ENCODE assay signal across 8 cellular contexts in the genomic region with DNA sequence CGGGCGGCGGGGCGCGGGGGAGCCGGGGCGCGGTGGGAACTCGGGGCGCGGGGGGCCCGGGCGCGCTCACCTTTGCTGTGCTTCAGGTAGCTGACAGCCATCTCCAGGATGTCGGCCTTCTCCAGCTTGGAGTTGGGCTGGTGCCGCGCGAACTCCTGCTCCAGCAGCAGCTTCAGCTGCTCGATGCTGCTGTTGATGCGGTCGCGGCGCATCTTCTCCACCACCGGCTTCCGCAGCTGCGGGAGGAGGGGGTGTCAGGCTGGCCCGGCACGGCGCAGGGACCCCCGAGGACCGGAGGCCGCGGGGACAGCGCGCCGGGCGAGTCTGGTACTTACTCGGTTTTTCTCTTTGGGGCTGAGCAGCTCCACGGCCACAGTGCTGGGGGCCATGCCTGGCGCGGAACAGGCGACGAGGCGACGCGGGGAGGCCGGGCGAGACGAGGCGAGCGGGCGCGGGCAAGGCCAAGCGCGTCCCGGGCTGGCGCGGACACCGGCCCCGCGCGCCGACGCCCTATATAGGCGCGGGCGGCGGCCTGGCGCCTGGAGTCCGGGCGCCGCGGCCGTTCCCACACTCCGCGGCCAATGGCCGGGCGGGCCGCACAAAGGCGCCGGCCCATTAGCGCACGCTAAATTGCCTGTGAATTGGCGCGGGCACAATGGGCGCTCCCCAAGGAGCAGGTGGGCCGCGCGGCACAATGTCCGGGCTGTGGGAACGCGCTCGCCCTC. TPM values are rescaled to one million over a fixed set of nuclear protein-coding genes. Genes with fewer than 3 reads are reported as not detected.
A peak's percentile ranks its signal among the peaks of the same experiment; 100 is the strongest.
DNase-seq lines count a peak whose midpoint lies in the region; ATAC-seq and TF ChIP-seq lines count a peak whose summit lies in the region.

A gene with protein sequence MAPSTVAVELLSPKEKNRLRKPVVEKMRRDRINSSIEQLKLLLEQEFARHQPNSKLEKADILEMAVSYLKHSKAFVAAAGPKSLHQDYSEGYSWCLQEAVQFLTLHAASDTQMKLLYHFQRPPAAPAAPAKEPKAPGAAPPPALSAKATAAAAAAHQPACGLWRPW (minus strand): TSS at position 488 of the 725 bp plus-strand sequence. CDS start 99 bp downstream, at position 389.

- H3K9me2 ChIP-seq in SK-N-SH: no peaks in the 10 kb centered on the region

- H3K4me3 ChIP-seq in SK-N-SH (ENCODE audit: low read depth in 2 of 2, low read length in 1 of 2) (peak within 1 kb of the TSS in 1 of 2 experiments; percentile 12; a peak in 1 of 4 replicates), iPS DF 6.9 (ENCODE audit: low read length) (peak within 1 kb of the TSS; percentile 12; the same call in 1 of the 2 replicates), stomach (peak within 1 kb of the TSS; percentile 31 to 55 (median 36))

- peaks cover 0 to 37% of the 10 kb centered on the region in 2 experiments; a peak in 3 of 4 replicates for H3K4me1 ChIP-seq in SK-N-SH (ENCODE audit: control insufficient read depth in 1 of 2, insufficient read depth in 2 of 2, low read depth in 1 of 2, low read length in 1 of 2)
- H3K4me1 ChIP-seq in iPS DF 6.9 (ENCODE audit: control insufficient read depth, insufficient read depth, low read length): peaks cover 12% of the 10 kb centered on the region; the same call in 1 of the 2 replicates
- H3K4me1 ChIP-seq in stomach: peaks cover 55 to 67% (median 65%) of the 10 kb centered on the region in 4 donors

- H3K27me3 ChIP-seq in SK-N-SH (ENCODE audit: insufficient read depth) (peaks cover 6% of the 10 kb centered on the region; the same call in 1 of the 2 replicates), iPS DF 6.9 (ENCODE audit: control insufficient read depth, insufficient read depth, low read length) (peaks cover 39% of the 10 kb centered on the region), stomach (peaks cover 0 to 80% (median 50%) of the 10 kb centered on the region in 3 donors)

- POLR2A ChIA-PET in SK-N-SH (lab: Yijun Ruan, JAX): interaction anchor here (0.8 to 1.0 kb wide), 2 partner anchors 13 to 55 kb away, joined by 3 read pairs; no protein-coding TSS in a partner anchor

- H3K4me3 Mint-ChIP-seq in activated T-helper 1 cell treated with anti-CD3 and anti-CD28 coated beads, Interleukin-12 subunit alpha, Interleukin-12 subunit beta, Interleukin-2, Interleukin-4 antibody, amounts not matched to agents 30 ng/mL and 10 ng/mL and 1 ng/mL, durations not matched to agents 14 hours and 24 hours and 36 hours: peak within 1 kb of the TSS; percentile 59

- WGBS in SK-N-SH (ENCODE audit: low lambda C conversion rate): 22% methylated on average over 14 of the region's 93 CpGs
- WGBS in iPS DF 6.9 (ENCODE audit: insufficient coverage, insufficient read length): no CpG with 5 or more reads among the region's 93 CpGs
- WGBS in stomach, 5 donors: 0 to 2% (median 2%) methylated on average over 10 to 93 of the region's 93 CpGs

- TF ChIP-seq RAD21 in SK-N-SH (IDR thresholded peaks at IDR 0.05; ENCODE audit: low read length): no peak

- H3K9me3 Mint-ChIP-seq in activated T-helper 1 cell treated with anti-CD3 and anti-CD28 coated beads, Interleukin-12 subunit alpha, Interleukin-12 subunit beta, Interleukin-2, Interleukin-4 antibody, amounts not matched to agents 30 ng/mL and 10 ng/mL and 1 ng/mL, durations not matched to agents 14 hours and 24 hours and 36 hours: no peaks in the 10 kb centered on the region

- TF ChIP-seq CTCF in SK-N-SH (IDR thresholded peaks at IDR 0.05) (no peak), stomach (IDR thresholded peaks at IDR 0.05) (no peak)

- CTCF ChIA-PET in SK-N-SH (lab: Yijun Ruan, JAX): interaction anchor here (1.0 to 7.7 kb wide), 6 partner anchors 14 to 335 kb away, joined by 3 to 35 read pairs (median 5); a partner anchor contains a TSS

- DNase-seq in SK-N-SH: peak; percentile 73
- no peak for DNase-seq in activated T-helper 1 cell treated with anti-CD3 and anti-CD28 coated beads, Interleukin-12 subunit alpha, Interleukin-12 subunit beta, Interleukin-2, Interleukin-4 antibody, amounts not matched to agents 30 ng/mL and 10 ng/mL and 1 ng/mL, durations not matched to agents 14 hours and 24 hours and 36 hours (ENCODE audit: low spot score)
- no peak for DNase-seq in iPS DF 6.9 (ENCODE audit: low read depth, low spot score)
- peak; percentile 51 for DNase-seq in stomach
- DNase-seq in SKM-1 (lab: John Stamatoyannopoulos, UW; ENCODE audit: unreplicated experiment): no peak
- DNase-seq in A172 (ENCODE audit: low spot score): no peak

- H3K36me3 Mint-ChIP-seq in activated T-helper 1 cell treated with anti-CD3 and anti-CD28 coated beads, Interleukin-12 subunit alpha, Interleukin-12 subunit beta, Interleukin-2, Interleukin-4 antibody, amounts not matched to agents 30 ng/mL and 10 ng/mL and 1 ng/mL, durations not matched to agents 14 hours and 24 hours and 36 hours (ENCODE audit: low read depth): no peaks in the 10 kb centered on the region

- no peak for TF ChIP-seq EP300 in SK-N-SH (IDR thresholded peaks at IDR 0.05; ENCODE audit: borderline replicate concordance in 1 of 2, low read depth in 1 of 2, low read length in 1 of 2)
- TF ChIP-seq EP300 in stomach (IDR thresholded peaks at IDR 0.05): no peak

- TF ChIP-seq POLR2A in stomach (IDR thresholded peaks at IDR 0.05) (no peak), GM18505 (IDR thresholded peaks at IDR 0.05; ENCODE audit: borderline replicate concordance, extremely low read depth, insufficient read depth, insufficient read length) (no peak)

- intact Hi-C loops in activated T-helper 1 cell treated with anti-CD3 and anti-CD28 coated beads, Interleukin-12 subunit alpha, Interleukin-12 subunit beta, Interleukin-2, Interleukin-4 antibody, amounts not matched to agents 30 ng/mL and 10 ng/mL and 1 ng/mL, durations not matched to agents 14 hours and 24 hours and 36 hours (cut with micrococcal nuclease): loop anchor here (10.0 kb wide), 3 partner anchors 235 to 395 kb away; no protein-coding TSS in a partner anchor
- intact Hi-C loops in stomach (cut with DNase I; ENCODE audit: low total_unique reads): no loop called here

- no peak within 1 kb of the TSS for H3K27ac ChIP-seq in SK-N-SH (ENCODE audit: low read depth in 2 of 2, low read length in 1 of 2)
- H3K27ac ChIP-seq in iPS DF 6.9 (ENCODE audit: low read length): no peak within 1 kb of the TSS
- peak within 1 kb of the TSS in 4 of 5 donors; percentile 19 to 62 (median 32) for H3K27ac ChIP-seq in stomach

- peaks cover 10% of the 10 kb centered on the region for H4K20me1 ChIP-seq in SK-N-SH (ENCODE audit: insufficient read depth)

- peaks cover 10% of the 10 kb centered on the region for H3K79me2 ChIP-seq in SK-N-SH (ENCODE audit: insufficient read depth)

- H3K9me3 ChIP-seq in SK-N-SH: no peaks in the 10 kb centered on the region
- no peaks in the 10 kb centered on the region for H3K9me3 ChIP-seq in iPS DF 6.9 (ENCODE audit: control insufficient read depth, insufficient read depth, low read length)
- H3K9me3 ChIP-seq in stomach: no peaks in the 10 kb centered on the region

- no peak for ATAC-seq in SK-N-SH treated with all-trans-retinoic acid at 6 μM for 48 hours
- ATAC-seq in GM18505 (IDR thresholded peaks at IDR 0.05; ENCODE audit: unreplicated experiment): no peak

- H2AFZ ChIP-seq in SK-N-SH (ENCODE audit: low read depth): no peak within 1 kb of the TSS

- no peak within 1 kb of the TSS for H3K27ac Mint-ChIP-seq in activated T-helper 1 cell treated with anti-CD3 and anti-CD28 coated beads, Interleukin-12 subunit alpha, Interleukin-12 subunit beta, Interleukin-2, Interleukin-4 antibody, amounts not matched to agents 30 ng/mL and 10 ng/mL and 1 ng/mL, durations not matched to agents 14 hours and 24 hours and 36 hours

- H3K36me3 ChIP-seq in SK-N-SH (replicated peaks in 1 of 2; ENCODE audit: control insufficient read depth in 1 of 2, insufficient read depth in 2 of 2, low read length in 1 of 2) (no peaks in the 10 kb centered on the region), iPS DF 6.9 (ENCODE audit: control insufficient read depth, insufficient read depth, low read length) (no peaks in the 10 kb centered on the region; the same call in 1 of the 2 replicates), stomach (no peaks in the 10 kb centered on the region)

- no peak within 1 kb of the TSS for H3K4me2 ChIP-seq in SK-N-SH

- H3K9ac ChIP-seq in SK-N-SH: no peak within 1 kb of the TSS

- H3F3A ChIP-seq in SK-N-SH (replicated peaks; ENCODE audit: insufficient read depth): no peaks in the 10 kb centered on the region

- peaks cover 11% of the 10 kb centered on the region for H3K4me1 Mint-ChIP-seq in activated T-helper 1 cell treated with anti-CD3 and anti-CD28 coated beads, Interleukin-12 subunit alpha, Interleukin-12 subunit beta, Interleukin-2, Interleukin-4 antibody, amounts not matched to agents 30 ng/mL and 10 ng/mL and 1 ng/mL, durations not matched to agents 14 hours and 24 hours and 36 hours (ENCODE audit: low read depth)

- peaks cover 28% of the 10 kb centered on the region for H3K27me3 Mint-ChIP-seq in activated T-helper 1 cell treated with anti-CD3 and anti-CD28 coated beads, Interleukin-12 subunit alpha, Interleukin-12 subunit beta, Interleukin-2, Interleukin-4 antibody, amounts not matched to agents 30 ng/mL and 10 ng/mL and 1 ng/mL, durations not matched to agents 14 hours and 24 hours and 36 hours (ENCODE audit: insufficient read depth)

TF ChIP-seq in SK-N-SH, 30 proteins besides CTCF, POLR2A, EP300 and RAD21 (continues in another document):
- no peak for TF ChIP-seq SIN3A (IDR thresholded peaks at IDR 0.05; ENCODE audit: borderline replicate concordance, low read depth, low read length)
- no peak for TF ChIP-seq SMC3 (IDR thresholded peaks at IDR 0.05; ENCODE audit: low read depth, low read length)

TF ChIP-seq in SK-N-SH treated with all-trans-retinoic acid at 6 μM for 48 hours, 23 proteins besides CTCF, POLR2A, EP300 and RAD21 (continues in another document):
- no peak for TF ChIP-seq ISL1 (CRISPR knock-in tag; IDR thresholded peaks at IDR 0.05)
- no peak for TF ChIP-seq ZFP3 (CRISPR knock-in tag; IDR thresholded peaks at IDR 0.05)
- no peak for TF ChIP-seq RARB (CRISPR knock-in tag; IDR thresholded peaks at IDR 0.05)

RNA-seq across cellular contexts. Expression of the gene that starts here (rescaled TPM):
- polyA plus RNA-seq in SK-N-SH (2012; rRNA removed) (0.03 and 0.05 TPM in 2 replicates), stomach (under 1 TPM in 1 of 3 donors, not detected in 2; 0.25 TPM)
- 0.06 TPM in 1 of 2 replicates, not detected in the other for polyA plus RNA-seq in SK-N-SH (2012; cell fraction: cytosol; rRNA removed)
- 0.14 and 0.20 TPM in 2 replicates for polyA plus RNA-seq in SK-N-SH (2012; cell fraction: nucleus; rRNA removed)
- not detected in 2 replicates for total RNA-seq in activated T-helper 1 cell treated with anti-CD3 and anti-CD28 coated beads, Interleukin-12 subunit alpha, Interleukin-12 subunit beta, Interleukin-2, Interleukin-4 antibody, amounts not matched to agents 30 ng/mL and 10 ng/mL and 1 ng/mL, durations not matched to agents 14 hours and 24 hours and 36 hours
- 1 to 10 TPM in 1 of 5 donors, not detected in 4; 9.6 TPM for total RNA-seq in stomach
- not detected in 2 replicates for total RNA-seq in A172 (2014; rRNA removed; shearing (Covaris generic))

Comparison
In these comparisons a context has a peak if more than half of its experiments do, and no peak if none do; other contexts are left out.
1. Peak in DNase-seq in SK-N-SH; RNA of the gene not detected or under 1 TPM.
2. H3K27ac ChIP-seq: peak in stomach (4 of 5); none in SK-N-SH (0 of 2) and iPS DF 6.9 (single experiment).